Comparison of ENCODE assay signal across 8 cellular contexts in the genomic region with DNA sequence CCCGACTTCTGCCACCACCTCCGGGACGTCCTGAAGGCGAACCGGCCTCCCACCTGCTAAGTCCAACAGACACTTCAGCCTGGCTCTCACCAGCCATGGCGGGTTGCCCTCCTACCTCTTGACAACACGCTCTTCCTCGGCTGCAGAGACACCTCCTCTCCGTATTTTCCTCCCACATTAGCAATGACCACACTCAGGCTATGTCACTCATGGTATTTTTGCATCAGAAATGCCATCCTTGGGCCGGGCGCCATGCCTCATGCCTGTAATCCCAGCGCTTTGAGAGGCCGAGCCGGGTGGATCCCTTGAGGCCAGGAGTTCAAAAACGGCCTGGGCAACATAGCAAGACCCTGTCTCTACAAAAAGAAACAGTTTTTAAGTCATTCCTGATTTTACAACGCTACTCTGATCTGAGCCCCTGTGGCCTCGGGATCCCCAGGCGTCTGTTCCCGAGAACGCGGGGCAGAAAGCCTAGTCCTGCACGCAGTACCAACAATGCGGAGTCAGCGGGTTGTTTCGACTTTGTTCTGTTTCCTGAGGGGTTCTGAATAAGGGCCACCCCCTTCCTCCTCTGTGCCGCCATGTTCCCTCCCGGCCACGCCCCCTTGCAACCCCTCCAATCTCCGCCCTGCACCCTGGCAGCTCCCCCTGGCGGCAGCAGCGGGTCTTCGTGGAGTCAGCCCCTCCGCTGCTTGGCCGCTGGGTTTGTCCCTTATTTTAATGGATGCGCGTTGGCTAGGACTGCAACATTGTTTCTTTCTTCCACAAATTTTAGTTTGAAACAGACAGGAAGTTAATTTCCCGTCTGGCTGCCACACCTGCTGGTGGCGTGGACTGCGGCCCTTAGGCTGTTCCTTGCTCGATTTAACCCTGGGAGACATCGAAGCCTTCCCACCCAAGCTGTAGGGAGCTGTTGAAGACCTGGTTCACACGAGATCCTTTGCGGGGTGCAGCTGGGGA. TPM values are rescaled to one million over a fixed set of nuclear protein-coding genes. Genes with fewer than 3 reads are reported as not detected.
DNase-seq lines count a peak whose midpoint lies in the region; ATAC-seq lines count a peak whose summit lies in the region.

No MANE protein-coding gene starts in this region.

- ATAC-seq in HG03457 (IDR thresholded peaks at IDR 0.05; ENCODE audit: unreplicated experiment), result peak; percentile 74
- peak; percentile 94 for ATAC-seq in left ventricle myocardium superior
- ATAC-seq in sciatic nerve, result peak; percentile 94
- ATAC-seq in GM21737 (IDR thresholded peaks at IDR 0.05; ENCODE audit: unreplicated experiment), result no peak

- intact Hi-C loops in left ventricle myocardium superior (cut with micrococcal nuclease), result no loop called here
- intact Hi-C loops in sciatic nerve (cut with DNase I), result no loop called here

- DNase-seq in SIG-M5 treated with dmso at 0.1 percent for 504 hours (lab: John Stamatoyannopoulos, UW; ENCODE audit: unreplicated experiment), result peak; percentile 46
- DNase-seq in SIG-M5 (lab: John Stamatoyannopoulos, UW), result no peak
- DNase-seq in T follicular helper cell (ENCODE audit: low read depth), result peak; percentile 92
- peak; percentile 56 for DNase-seq in activated naive CD8-positive, alpha-beta T cell treated with anti-CD3 and anti-CD28 coated beads, Interleukin-2, amount 50 U/mL, for 16 hours (ENCODE audit: low read depth, low spot score)
- DNase-seq in left ventricle myocardium superior, result peak; percentile 87
- DNase-seq in sciatic nerve (ENCODE audit: low spot score), result peak; percentile 91

RNA-seq across cellular contexts. Expression of a gene that starts 9.7 kb away (rescaled TPM):
- total RNA-seq in left ventricle myocardium superior (5.9 TPM), sciatic nerve (24.7 TPM)
